ENCODE assay signal across 1 cellular context in the genomic region with DNA sequence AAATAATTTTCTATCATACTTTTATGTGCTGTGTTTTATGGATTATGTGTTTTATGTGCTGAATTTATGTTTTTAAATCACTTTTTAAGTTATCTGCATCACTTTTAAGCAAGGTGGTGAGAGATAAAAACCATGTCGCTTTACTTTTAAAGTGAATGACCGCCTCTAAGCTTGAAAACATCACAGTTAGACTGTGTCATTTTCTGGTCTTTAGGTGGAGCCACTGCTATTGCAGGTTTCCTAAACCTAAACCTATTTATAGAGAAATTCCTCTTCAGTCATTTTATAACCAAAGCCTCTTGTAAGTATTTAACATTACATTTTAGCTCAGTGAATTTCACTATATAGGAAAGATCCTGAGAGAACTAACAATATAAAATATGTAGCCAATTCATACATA.
TF ChIP-seq lines count a peak whose summit lies in the region.

No MANE protein-coding gene starts in this region.

TF ChIP-seq in GM23338, 12 proteins besides CTCF, POLR2A, EP300 and RAD21 (continued from another document):
- TF ChIP-seq, protein P1, sequence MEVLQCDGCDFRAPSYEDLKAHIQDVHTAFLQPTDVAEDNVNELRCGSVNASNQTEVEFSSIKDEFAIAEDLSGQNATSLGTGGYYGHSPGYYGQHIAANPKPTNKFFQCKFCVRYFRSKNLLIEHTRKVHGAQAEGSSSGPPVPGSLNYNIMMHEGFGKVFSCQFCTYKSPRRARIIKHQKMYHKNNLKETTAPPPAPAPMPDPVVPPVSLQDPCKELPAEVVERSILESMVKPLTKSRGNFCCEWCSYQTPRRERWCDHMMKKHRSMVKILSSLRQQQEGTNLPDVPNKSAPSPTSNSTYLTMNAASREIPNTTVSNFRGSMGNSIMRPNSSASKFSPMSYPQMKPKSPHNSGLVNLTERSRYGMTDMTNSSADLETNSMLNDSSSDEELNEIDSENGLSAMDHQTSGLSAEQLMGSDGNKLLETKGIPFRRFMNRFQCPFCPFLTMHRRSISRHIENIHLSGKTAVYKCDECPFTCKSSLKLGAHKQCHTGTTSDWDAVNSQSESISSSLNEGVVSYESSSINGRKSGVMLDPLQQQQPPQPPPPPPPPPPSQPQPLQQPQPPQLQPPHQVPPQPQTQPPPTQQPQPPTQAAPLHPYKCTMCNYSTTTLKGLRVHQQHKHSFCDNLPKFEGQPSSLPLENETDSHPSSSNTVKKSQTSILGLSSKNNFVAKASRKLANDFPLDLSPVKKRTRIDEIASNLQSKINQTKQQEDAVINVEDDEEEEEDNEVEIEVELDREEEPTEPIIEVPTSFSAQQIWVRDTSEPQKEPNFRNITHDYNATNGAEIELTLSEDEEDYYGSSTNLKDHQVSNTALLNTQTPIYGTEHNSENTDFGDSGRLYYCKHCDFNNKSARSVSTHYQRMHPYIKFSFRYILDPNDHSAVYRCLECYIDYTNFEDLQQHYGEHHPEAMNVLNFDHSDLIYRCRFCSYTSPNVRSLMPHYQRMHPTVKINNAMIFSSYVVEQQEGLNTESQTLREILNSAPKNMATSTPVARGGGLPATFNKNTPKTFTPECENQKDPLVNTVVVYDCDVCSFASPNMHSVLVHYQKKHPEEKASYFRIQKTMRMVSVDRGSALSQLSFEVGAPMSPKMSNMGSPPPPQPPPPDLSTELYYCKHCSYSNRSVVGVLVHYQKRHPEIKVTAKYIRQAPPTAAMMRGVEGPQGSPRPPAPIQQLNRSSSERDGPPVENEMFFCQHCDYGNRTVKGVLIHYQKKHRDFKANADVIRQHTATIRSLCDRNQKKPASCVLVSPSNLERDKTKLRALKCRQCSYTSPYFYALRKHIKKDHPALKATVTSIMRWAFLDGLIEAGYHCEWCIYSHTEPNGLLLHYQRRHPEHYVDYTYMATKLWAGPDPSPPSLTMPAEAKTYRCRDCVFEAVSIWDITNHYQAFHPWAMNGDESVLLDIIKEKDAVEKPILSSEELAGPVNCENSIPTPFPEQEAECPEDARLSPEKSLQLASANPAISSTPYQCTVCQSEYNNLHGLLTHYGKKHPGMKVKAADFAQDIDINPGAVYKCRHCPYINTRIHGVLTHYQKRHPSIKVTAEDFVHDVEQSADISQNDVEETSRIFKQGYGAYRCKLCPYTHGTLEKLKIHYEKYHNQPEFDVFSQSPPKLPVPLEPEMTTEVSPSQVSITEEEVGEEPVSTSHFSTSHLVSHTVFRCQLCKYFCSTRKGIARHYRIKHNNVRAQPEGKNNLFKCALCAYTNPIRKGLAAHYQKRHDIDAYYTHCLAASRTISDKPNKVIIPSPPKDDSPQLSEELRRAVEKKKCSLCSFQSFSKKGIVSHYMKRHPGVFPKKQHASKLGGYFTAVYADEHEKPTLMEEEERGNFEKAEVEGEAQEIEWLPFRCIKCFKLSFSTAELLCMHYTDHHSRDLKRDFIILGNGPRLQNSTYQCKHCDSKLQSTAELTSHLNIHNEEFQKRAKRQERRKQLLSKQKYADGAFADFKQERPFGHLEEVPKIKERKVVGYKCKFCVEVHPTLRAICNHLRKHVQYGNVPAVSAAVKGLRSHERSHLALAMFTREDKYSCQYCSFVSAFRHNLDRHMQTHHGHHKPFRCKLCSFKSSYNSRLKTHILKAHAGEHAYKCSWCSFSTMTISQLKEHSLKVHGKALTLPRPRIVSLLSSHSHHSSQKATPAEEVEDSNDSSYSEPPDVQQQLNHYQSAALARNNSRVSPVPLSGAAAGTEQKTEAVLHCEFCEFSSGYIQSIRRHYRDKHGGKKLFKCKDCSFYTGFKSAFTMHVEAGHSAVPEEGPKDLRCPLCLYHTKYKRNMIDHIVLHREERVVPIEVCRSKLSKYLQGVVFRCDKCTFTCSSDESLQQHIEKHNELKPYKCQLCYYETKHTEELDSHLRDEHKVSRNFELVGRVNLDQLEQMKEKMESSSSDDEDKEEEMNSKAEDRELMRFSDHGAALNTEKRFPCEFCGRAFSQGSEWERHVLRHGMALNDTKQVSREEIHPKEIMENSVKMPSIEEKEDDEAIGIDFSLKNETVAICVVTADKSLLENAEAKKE (CRISPR knock-in tag; IDR thresholded peaks at IDR 0.05) = no peak
